8 cellular contexts compared by ENCODE assay signal in the genomic region with DNA sequence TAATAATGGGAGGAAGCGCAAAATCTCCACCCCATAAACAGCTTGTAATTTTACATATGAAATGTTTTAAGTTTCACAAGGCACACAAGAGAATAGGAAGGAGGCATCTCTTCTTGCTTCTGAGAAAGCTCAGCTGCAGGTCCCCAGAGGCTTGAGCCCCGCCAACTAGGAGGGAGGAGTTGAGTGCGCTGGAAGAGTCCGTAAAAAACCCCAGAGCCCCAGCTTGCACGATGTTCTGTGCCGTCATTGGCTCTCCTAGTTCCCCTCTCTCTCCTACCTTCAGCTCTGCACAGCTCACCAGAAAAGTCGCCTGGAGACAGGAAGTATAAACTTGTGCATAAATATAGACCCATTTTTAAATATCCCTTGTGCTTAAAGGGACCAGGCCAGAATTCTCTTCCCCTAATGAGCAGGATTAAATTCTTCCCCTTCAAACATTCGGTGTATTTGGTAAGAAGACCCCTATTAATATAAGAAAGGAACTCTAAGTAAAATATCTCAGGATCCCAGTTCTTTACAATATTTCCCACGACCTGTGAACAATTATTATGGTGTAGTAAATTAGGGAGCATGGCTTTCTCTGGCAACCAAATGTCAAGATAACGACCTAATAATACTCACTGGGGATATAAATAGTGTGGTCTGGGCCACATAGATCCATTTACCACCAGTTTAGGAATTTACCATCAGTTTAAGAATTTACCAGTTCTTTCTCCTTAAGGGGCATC. TPM values are rescaled to one million over a fixed set of nuclear protein-coding genes. Genes with fewer than 3 reads are reported as not detected.
A peak's percentile ranks its signal among the peaks of the same experiment; 100 is the strongest.
DNase-seq lines count a peak whose midpoint lies in the region; ATAC-seq and TF ChIP-seq lines count a peak whose summit lies in the region.

No MANE protein-coding gene starts in this region.

- intact Hi-C loops in colonic mucosa (cut with DNase I), result no loop called here

- H3K27ac ChIP-seq in BLaER1 treated with 17β-estradiol and CSF1 and Interleukin-3, amounts not matched to agents 10 nM and 100 nM, result peak overlapping the region; percentile 44 to 79 (median 70); a peak in 21 of 22 replicates
- H3K27ac ChIP-seq in colonic mucosa (peak overlapping the region; percentile 58), muscle layer of duodenum (ENCODE audit: low read length) (peak overlapping the region; percentile 74), stomach smooth muscle (ENCODE audit: low read length) (peak overlapping the region; percentile 68)

- ATAC-seq in GM19438 (IDR thresholded peaks at IDR 0.05; ENCODE audit: low read depth, unreplicated experiment), result peak; percentile 100
- peak; percentile 99 for ATAC-seq in HG03442 (IDR thresholded peaks at IDR 0.05; ENCODE audit: unreplicated experiment)

- TF ChIP-seq CTCF in colonic mucosa (IDR thresholded peaks at IDR 0.05), result no peak

- H3K4me2 ChIP-seq in BLaER1 treated with 17β-estradiol and CSF1 and Interleukin-3, amounts not matched to agents 10 nM and 100 nM, result peak overlapping the region; percentile 80 to 98 (median 85)

- peak; percentile 58 for DNase-seq in activated CD4-positive, CD25-positive, alpha-beta regulatory T cell treated with anti-CD3 and anti-CD28 coated beads, Interleukin-2, amount 50 U/mL, for 16 hours (ENCODE audit: low read depth, low spot score)
- DNase-seq in colonic mucosa, result peak; percentile 75
- no peak for DNase-seq in COR-L47 (lab: John Stamatoyannopoulos, UW)

- peaks cover 0 to 13% (median 7%) of the 10 kb centered on the region in 11 experiments; a peak in 12 of 22 replicates for H3K9me3 ChIP-seq in BLaER1 treated with 17β-estradiol and CSF1 and Interleukin-3, amounts not matched to agents 10 nM and 100 nM (replicated peaks in 1 of 11)
- H3K9me3 ChIP-seq in colonic mucosa, result no peaks in the 10 kb centered on the region
- no peaks in the 10 kb centered on the region for H3K9me3 ChIP-seq in muscle layer of duodenum (ENCODE audit: control insufficient read depth in 1 of 2, low read length in 2 of 2)
- no peaks in the 10 kb centered on the region for H3K9me3 ChIP-seq in stomach smooth muscle (ENCODE audit: control insufficient read depth in 2 of 2, low read length in 2 of 2)

- H3K36me3 ChIP-seq in BLaER1 treated with 17β-estradiol and CSF1 and Interleukin-3, amounts not matched to agents 10 nM and 100 nM, result peaks cover 36 to 78% (median 49%) of the 10 kb centered on the region in 11 experiments
- no peaks in the 10 kb centered on the region for H3K36me3 ChIP-seq in colonic mucosa
- peaks cover 0 to under 1% of the 10 kb centered on the region in 2 donors for H3K36me3 ChIP-seq in muscle layer of duodenum (ENCODE audit: control insufficient read depth in 1 of 2, insufficient read depth in 2 of 2, low read length in 2 of 2)
- peaks cover 0 to 3% of the 10 kb centered on the region in 2 donors for H3K36me3 ChIP-seq in stomach smooth muscle (ENCODE audit: control insufficient read depth in 2 of 2, insufficient read depth in 2 of 2, low read length in 2 of 2)

- H3K4me1 ChIP-seq in BLaER1 treated with 17β-estradiol and CSF1 and Interleukin-3, amounts not matched to agents 10 nM and 100 nM, result peaks cover 60 to 70% (median 64%) of the 10 kb centered on the region in 10 experiments
- H3K4me1 ChIP-seq in colonic mucosa, result peaks cover 29% of the 10 kb centered on the region
- H3K4me1 ChIP-seq in muscle layer of duodenum (ENCODE audit: control insufficient read depth in 1 of 2, insufficient read depth in 2 of 2, low read length in 2 of 2), result peaks cover 26 to 30% of the 10 kb centered on the region in 2 donors
- peaks cover 35% of the 10 kb centered on the region for H3K4me1 ChIP-seq in stomach smooth muscle (ENCODE audit: control insufficient read depth, insufficient read depth, low read length)

- peak overlapping the region; percentile 6 to 60 (median 20); a peak in 14 of 20 replicates for H3K4me3 ChIP-seq in BLaER1 treated with 17β-estradiol and CSF1 and Interleukin-3, amounts not matched to agents 10 nM and 100 nM
- no peak overlapping the region for H3K4me3 ChIP-seq in colonic mucosa
- H3K4me3 ChIP-seq in muscle layer of duodenum (ENCODE audit: low read depth in 1 of 2, low read length in 2 of 2), result peak overlapping the region; percentile 20 to 27
- H3K4me3 ChIP-seq in stomach smooth muscle (ENCODE audit: low read length in 2 of 2), result peak overlapping the region; percentile 15 to 47

- peaks cover 0 to 24% (median 19%) of the 10 kb centered on the region in 11 experiments; a peak in 10 of 22 replicates for H4K20me1 ChIP-seq in BLaER1 treated with 17β-estradiol and CSF1 and Interleukin-3, amounts not matched to agents 10 nM and 100 nM

- peak overlapping the region; percentile 28 to 70 (median 60); a peak in 20 of 22 replicates for H3K9ac ChIP-seq in BLaER1 treated with 17β-estradiol and CSF1 and Interleukin-3, amounts not matched to agents 10 nM and 100 nM
- peak overlapping the region; percentile 51 to 57 for H3K9ac ChIP-seq in colonic mucosa (ENCODE audit: low read depth in 2 of 2, low read length in 2 of 2)
- peak overlapping the region; percentile 13 to 26 for H3K9ac ChIP-seq in stomach smooth muscle (ENCODE audit: low read length in 2 of 2)

- H3K27me3 ChIP-seq in BLaER1 treated with 17β-estradiol and CSF1 and Interleukin-3, amounts not matched to agents 10 nM and 100 nM, result no peaks in the 10 kb centered on the region
- no peaks in the 10 kb centered on the region for H3K27me3 ChIP-seq in colonic mucosa
- H3K27me3 ChIP-seq in muscle layer of duodenum (ENCODE audit: low read depth, low read length), result no peaks in the 10 kb centered on the region
- H3K27me3 ChIP-seq in stomach smooth muscle (ENCODE audit: control insufficient read depth in 1 of 2, insufficient read depth in 2 of 2, low read length in 2 of 2), result no peaks in the 10 kb centered on the region

RNA-seq across cellular contexts. Expression of a gene that starts 13.7 kb away (rescaled TPM):
- total RNA-seq in colonic mucosa, result 10 to 100 TPM; 52.8 to 89.6 TPM
